Comparison of ENCODE assay signal across 13 cellular contexts in genomic region chr11:47854667-47855066, GRCh38. TPM values are rescaled to one million over a fixed set of nuclear protein-coding genes. Genes with fewer than 3 reads are reported as not detected.
DNase-seq lines count a peak whose midpoint lies in the region; ATAC-seq, FAIRE-seq and TF ChIP-seq lines count a peak whose summit lies in the region.
"Had no signal": no experiment of that assay in that cellular context is flagged by ENCODE, and none has a peak within 500 bp of the region (broad histone marks: within the 10 kb centered on the region; RNA-seq: fewer than 3 reads in every experiment).

No MANE protein-coding gene starts in this region.

- no TSS peak for BruUV-seq in GM12878 (replicated peaks; lab: Mats Ljungman, UMichigan)

- intact Hi-C loops in GM12878 (cut with micrococcal nuclease; ENCODE audit: unreplicated experiment) = loop anchor here (5.0 to 10.0 kb wide), 7 partner anchors 63 to 480 kb away; partner anchors contain the start of genes FNBP4, MTCH2, SLC39A13 and SPI1
- intact Hi-C loops in CD8-positive, alpha-beta T cell (cut with DNase I, micrococcal nuclease) = loop anchor here in 1 of 2 experiments (2.0 to 5.0 kb wide), 2 partner anchors 256 to 962 kb away; no protein-coding TSS in a partner anchor

- no peak overlapping the region for H3K9ac ChIP-seq in GM12878 (ENCODE audit: control insufficient read depth, insufficient read depth, low read length)

- peak; percentile 60 for ATAC-seq in GM18519 (IDR thresholded peaks at IDR 0.05; ENCODE audit: low FRiP score, unreplicated experiment)
- peak; percentile 50 for ATAC-seq in GM21390 (IDR thresholded peaks at IDR 0.05; ENCODE audit: unreplicated experiment)
- peak; percentile 37 for ATAC-seq in HG03139 (IDR thresholded peaks at IDR 0.05; ENCODE audit: unreplicated experiment)
- ATAC-seq in GM12878 = peak; percentile 79
- no peak for ATAC-seq in CD8-positive, alpha-beta T cell
- ATAC-seq: right lobe of liver had no signal

- H2AFZ ChIP-seq in GM12878 (ENCODE audit: control insufficient read depth, low read depth, low read length) = no peak overlapping the region

- H3K4me2 ChIP-seq in GM12878 (ENCODE audit: control insufficient read depth, insufficient read depth) = peak overlapping the region; percentile 40; the same call in 1 of the 2 replicates

- RAD21 ChIA-PET in GM12878 (lab: Charles Lee; ENCODE audit: unreplicated experiment) = interaction anchor here (1.0 to 4.0 kb wide), 6 partner anchors 7 to 640 kb away, joined by 3 to 25 read pairs (median 4); partner anchors contain the start of gene DDB2

- H3K9me3 ChIP-seq in GM12878 (replicated peaks; ENCODE audit: control insufficient read depth, insufficient read depth, low read length) = no peaks in the 10 kb centered on the region
- H3K9me3 ChIP-seq in CD8-positive, alpha-beta T cell (ENCODE audit: low read length) = no peaks in the 10 kb centered on the region
- no peaks in the 10 kb centered on the region for H3K9me3 ChIP-seq in tibial nerve
- H3K9me3 ChIP-seq: right lobe of liver had no signal

- no peak for TF ChIP-seq RAD21 in GM12878 (IDR thresholded peaks at IDR 0.05; ENCODE audit: insufficient read depth, low read depth, low read length)

- H3K27me3 ChIP-seq in GM12878 (replicated peaks in 1 of 2; ENCODE audit: control insufficient read depth in 2 of 2, insufficient read depth in 2 of 2, low read length in 1 of 2) = no peaks in the 10 kb centered on the region
- H3K27me3 ChIP-seq in CD8-positive, alpha-beta T cell (ENCODE audit: insufficient read depth, low read length) = no peaks in the 10 kb centered on the region
- H3K27me3 ChIP-seq in tibial nerve = no peaks in the 10 kb centered on the region
- H3K27me3 ChIP-seq: right lobe of liver had no signal

- no peak for FAIRE-seq in GM12878 (lab: Jason Lieb, UNC)
- FAIRE-seq: D721Med, urothelium cell line had no signal

- H3K4me3 Mint-ChIP-seq in CD8-positive, alpha-beta T cell = no peak overlapping the region
- H3K4me3 Mint-ChIP-seq in nephron progenitor cell = no peak overlapping the region
- H3K4me3 Mint-ChIP-seq: activated naive CD4-positive, alpha-beta T cell treated with anti-CD3 and anti-CD28 coated beads, Interleukin-2, amount 10 ng/mL, durations not matched to agents 7 days and 5 days had no signal

- peak overlapping the region; percentile 47; the same call in 1 of the 2 replicates for H3K27ac ChIP-seq in GM12878 (ENCODE audit: control insufficient read depth, insufficient read depth)
- no peak overlapping the region for H3K27ac ChIP-seq in CD8-positive, alpha-beta T cell (ENCODE audit: low read depth, low read length)
- no peak overlapping the region for H3K27ac ChIP-seq in tibial nerve
- H3K27ac ChIP-seq: right lobe of liver had no signal

- 0% methylated on average over 3 of the region's 3 CpGs for WGBS in GM12878 (ENCODE audit: insufficient coverage, insufficient replicate concordance, low lambda C conversion rate, missing lambda C conversion rate)
- WGBS in tibial nerve, 2 donors = 70 to 93% methylated on average over 3 of the region's 3 CpGs

- H3K79me2 ChIP-seq in GM12878 (ENCODE audit: control insufficient read depth, insufficient read depth, low read length) = no peaks in the 10 kb centered on the region

- no peaks in the 10 kb centered on the region for H3K27me3 Mint-ChIP-seq in CD8-positive, alpha-beta T cell (ENCODE audit: low read depth)
- H3K27me3 Mint-ChIP-seq in nephron progenitor cell (ENCODE audit: low read depth, poor library complexity) = peaks cover 10% of the 10 kb centered on the region
- H3K27me3 Mint-ChIP-seq: activated naive CD4-positive, alpha-beta T cell treated with anti-CD3 and anti-CD28 coated beads, Interleukin-2, amount 10 ng/mL, durations not matched to agents 7 days and 5 days had no signal

- TF ChIP-seq CTCF in GM12878 (IDR thresholded peaks at IDR 0.05 in 2 of 3, conservative IDR thresholded peaks at IDR 0.05 in 1 of 3; ENCODE audit: control insufficient read depth in 2 of 3, extremely low read depth in 1 of 3, insufficient read depth in 1 of 3, low read depth in 3 of 3, low read length in 3 of 3) = no peak
- TF ChIP-seq CTCF in CD8-positive, alpha-beta T cell (IDR thresholded peaks at IDR 0.05) = no peak
- TF ChIP-seq CTCF in nephron progenitor cell (IDR thresholded peaks at IDR 0.05) = no peak
- no peak for TF ChIP-seq CTCF in tibial nerve (IDR thresholded peaks at IDR 0.05)

- SMC1A ChIA-PET in GM12878 (lab: Charles Lee; ENCODE audit: uncharacterized antibody, unreplicated experiment) = interaction anchor here (0.6 to 3.8 kb wide), 8 partner anchors 10 to 254 kb away, joined by 3 to 26 read pairs (median 5); no protein-coding TSS in a partner anchor

- no peak overlapping the region for H3K27ac Mint-ChIP-seq in CD8-positive, alpha-beta T cell
- H3K27ac Mint-ChIP-seq in nephron progenitor cell = no peak overlapping the region
- H3K27ac Mint-ChIP-seq: activated naive CD4-positive, alpha-beta T cell treated with anti-CD3 and anti-CD28 coated beads, Interleukin-2, amount 10 ng/mL, durations not matched to agents 7 days and 5 days had no signal

- H3K4me3 ChIP-seq in GM12878 = peak overlapping the region; percentile 44; the same call in 1 of the 2 replicates
- H3K4me3 ChIP-seq in CD8-positive, alpha-beta T cell (ENCODE audit: low read depth, low read length) = no peak overlapping the region
- no peak overlapping the region for H3K4me3 ChIP-seq in tibial nerve
- H3K4me3 ChIP-seq: right lobe of liver had no signal

- no peaks in the 10 kb centered on the region for H4K20me1 ChIP-seq in GM12878 (ENCODE audit: control insufficient read depth, insufficient read depth)

- H3K9me3 Mint-ChIP-seq in CD8-positive, alpha-beta T cell = no peaks in the 10 kb centered on the region
- no peaks in the 10 kb centered on the region for H3K9me3 Mint-ChIP-seq in nephron progenitor cell
- H3K9me3 Mint-ChIP-seq: activated naive CD4-positive, alpha-beta T cell treated with anti-CD3 and anti-CD28 coated beads, Interleukin-2, amount 10 ng/mL, durations not matched to agents 7 days and 5 days had no signal

- POLR2A ChIA-PET in GM12878 (lab: Charles Lee) = interaction anchor here (0.6 to 2.3 kb wide), 3 partner anchors 10 to 146 kb away, joined by 4 to 20 read pairs (median 4); no protein-coding TSS in a partner anchor
- POLR2A ChIA-PET in CD8-positive, alpha-beta T cell (lab: Charles Lee) = interaction anchor here (0.6 kb wide), 1 partner anchor 455 kb away, joined by 5 read pairs; no protein-coding TSS in a partner anchor

- no peak for DNase-seq in GM12878 (ENCODE audit: low read depth, low spot score)
- DNase-seq in CD8-positive, alpha-beta T cell = no peak
- DNase-seq in stimulated activated CD4-positive, alpha-beta T cell treated with anti-CD3 and anti-CD28 coated beads, Interleukin-4, amount 100 ng/mL, for 24 hours = no peak
- no peak for DNase-seq in nephron progenitor cell
- DNase-seq in tibial nerve (ENCODE audit: low spot score in 2 of 2) = no peak
- DNase-seq: activated naive CD4-positive, alpha-beta T cell treated with anti-CD3 and anti-CD28 coated beads, Interleukin-2, amount 10 ng/mL, durations not matched to agents 7 days and 5 days; NCI-H1105; right lobe of liver had no signal

- TF ChIP-seq EP300 in GM12878 (IDR thresholded peaks at IDR 0.05; ENCODE audit: borderline replicate concordance in 1 of 2, control insufficient read depth in 1 of 2, low read depth in 2 of 2, low read length in 2 of 2) (peak; percentile 33 to 77; a peak in 3 of 4 replicates), tibial nerve (IDR thresholded peaks at IDR 0.05) (no peak)

- no peaks in the 10 kb centered on the region for H3K36me3 Mint-ChIP-seq in CD8-positive, alpha-beta T cell
- H3K36me3 Mint-ChIP-seq in nephron progenitor cell (ENCODE audit: low read depth) = no peaks in the 10 kb centered on the region
- H3K36me3 Mint-ChIP-seq: activated naive CD4-positive, alpha-beta T cell treated with anti-CD3 and anti-CD28 coated beads, Interleukin-2, amount 10 ng/mL, durations not matched to agents 7 days and 5 days had no signal

- H3K4me1 ChIP-seq in GM12878 (ENCODE audit: control insufficient read depth, insufficient read depth, low read length) (peaks cover 74% of the 10 kb centered on the region), tibial nerve (peaks cover 0 to 21% (median 10%) of the 10 kb centered on the region in 4 donors)
- peaks cover 16% of the 10 kb centered on the region for H3K4me1 ChIP-seq in CD8-positive, alpha-beta T cell (ENCODE audit: insufficient read depth, low read length)
- H3K4me1 ChIP-seq: right lobe of liver had no signal

- TF ChIP-seq POLR2A in GM12878 (IDR thresholded peaks at IDR 0.05; ENCODE audit: low read depth, low read length) (no peak), tibial nerve (IDR thresholded peaks at IDR 0.05) (no peak)

- peaks cover 24% of the 10 kb centered on the region for H3K4me1 Mint-ChIP-seq in CD8-positive, alpha-beta T cell (ENCODE audit: low read depth)
- H3K4me1 Mint-ChIP-seq in nephron progenitor cell = peaks cover 11% of the 10 kb centered on the region

- CTCF ChIA-PET in GM12878 (lab: Yijun Ruan, JAX) = interaction anchor here (0.9 to 2.6 kb wide), 19 partner anchors 10 to 677 kb away, joined by 3 to 17 read pairs (median 5); no protein-coding TSS in a partner anchor
- CTCF ChIA-PET in CD8-positive, alpha-beta T cell (lab: Charles Lee) = interaction anchor here (0.6 to 3.1 kb wide), 8 partner anchors 10 to 1267 kb away, joined by 3 to 14 read pairs (median 4); no protein-coding TSS in a partner anchor

- in situ Hi-C loops in GM12878 (cut with MboI) = no loop called here

- no peaks in the 10 kb centered on the region for H3K36me3 ChIP-seq in GM12878 (ENCODE audit: control insufficient read depth in 2 of 2, insufficient read depth in 2 of 2, low read length in 1 of 2)
- no peaks in the 10 kb centered on the region for H3K36me3 ChIP-seq in CD8-positive, alpha-beta T cell (ENCODE audit: insufficient read depth, low read length)
- H3K36me3 ChIP-seq in tibial nerve = no peaks in the 10 kb centered on the region
- H3K36me3 ChIP-seq: right lobe of liver had no signal

RNA-seq across cellular contexts. Expression of gene NUP160, which starts 6.5 kb away (rescaled TPM):
- 151 and 160 TPM in 2 replicates for total RNA-seq in GM12878 (2013; cell fraction: nucleolus; rRNA removed)
- total RNA-seq in GM12878 (2014; rRNA removed) (49.5 and 49.8 TPM in 2 replicates), GM12878 (2014; rRNA removed; fragmentation: Illumina TruSeq; extraction: Trizol) (51.2 and 52.2 TPM in 2 replicates), GM12878 (2021) (53.1 and 60.6 TPM in 2 replicates), tibial nerve (10 to 100 TPM; 26.3 to 39.8 (median 28.6) TPM)
- polyA plus RNA-seq in GM12878 (2011; ENCODE audit: low read depth) = 21.4 TPM
- polyA plus RNA-seq in GM12878 (2011; rRNA removed) (62.2 and 70.0 TPM in 2 replicates), GM12878 (2014; fragmentation: Illumina TruSeq; extraction: Trizol) (57.0 and 66.1 TPM in 2 replicates), GM12878 (2014; fragmentation: Nextera tagmentation; extraction: Ambion mirVana) (10 to 100 TPM; 24.0 to 32.9 TPM), GM12878 (2014; rRNA removed) (39.2 and 41.6 TPM in 2 replicates), GM12878 (2016; fragmentation: Nextera tagmentation; extraction: Ambion mirVana) (10 to 100 TPM; 81.2 to 87.6 TPM)
- polyA plus RNA-seq in GM12878 (2011; cell fraction: cytosol; rRNA removed) = 34.6 and 39.6 TPM in 2 replicates
- polyA plus RNA-seq in GM12878 (2011; cell fraction: nucleus; rRNA removed) = 39.7 and 53.8 TPM in 2 replicates
- polyA plus RNA-seq in GM12878 (2012) = 24.8 and 26.2 TPM in 2 replicates
- 109 and 141 TPM in 2 replicates for polyA minus RNA-seq in GM12878 (2011; rRNA and poly(A)+ RNA removed)
- 27.8 and 39.2 TPM in 2 replicates for polyA minus RNA-seq in GM12878 (2011; cell fraction: cytosol; rRNA and poly(A)+ RNA removed)
- 40.1 and 61.4 TPM in 2 replicates for polyA minus RNA-seq in GM12878 (2011; cell fraction: nucleus; rRNA and poly(A)+ RNA removed)
- 10 to 100 TPM; 38.6 to 46.6 TPM for total RNA-seq in CD8-positive, alpha-beta T cell
